8 cellular contexts compared by ENCODE assay signal in genomic region chr11:12888525-12889158, GRCh38.
DNase-seq lines count a peak whose midpoint lies in the region; ATAC-seq and TF ChIP-seq lines count a peak whose summit lies in the region.

No MANE protein-coding gene starts in this region.

- H3K4me1 ChIP-seq in CD4-positive, CD25-positive, alpha-beta regulatory T cell (ENCODE audit: control insufficient read depth, insufficient read depth, low read length, poor library complexity, severe bottlenecking) = no peaks in the 10 kb centered on the region
- H3K4me1 ChIP-seq in uterus = no peaks in the 10 kb centered on the region

- TF ChIP-seq POLR2A in NB4 (IDR thresholded peaks at IDR 0.05; ENCODE audit: extremely low read depth, insufficient read length) (no peak), uterus (IDR thresholded peaks at IDR 0.05) (no peak)

- H3K4me1 Mint-ChIP-seq in CD4-positive, CD25-positive, alpha-beta regulatory T cell = peaks cover 0 to 3% (median 0%) of the 10 kb centered on the region in 4 donors
- no peaks in the 10 kb centered on the region for H3K4me1 Mint-ChIP-seq in activated naive CD8-positive, alpha-beta T cell treated with anti-CD3 and anti-CD28 coated beads, Interleukin-2, amount 50 U/mL, for 24 hours

- no peak overlapping the region for H3K27ac Mint-ChIP-seq in CD4-positive, CD25-positive, alpha-beta regulatory T cell
- H3K27ac Mint-ChIP-seq in activated naive CD8-positive, alpha-beta T cell treated with anti-CD3 and anti-CD28 coated beads, Interleukin-2, amount 50 U/mL, for 24 hours = no peak overlapping the region

- no peak overlapping the region for H3K4me3 ChIP-seq in CD4-positive, CD25-positive, alpha-beta regulatory T cell (ENCODE audit: low read depth, low read length)
- no peak overlapping the region for H3K4me3 ChIP-seq in NB4 (ENCODE audit: low read depth, low read length)
- H3K4me3 ChIP-seq in uterus = no peak overlapping the region

- TF ChIP-seq CTCF in NB4 (IDR thresholded peaks at IDR 0.05; ENCODE audit: low read depth, low read length) = peak; percentile 61
- peak; percentile 69 to 83 (median 80) for TF ChIP-seq CTCF in uterus (IDR thresholded peaks at IDR 0.05)

- ATAC-seq in CD4-positive, CD25-positive, alpha-beta regulatory T cell (ENCODE audit: low read depth in 2 of 2) = peak in 1 of 2 donors; percentile 46
- peak; percentile 64 for ATAC-seq in GM21423 (IDR thresholded peaks at IDR 0.05; ENCODE audit: unreplicated experiment)
- peak; percentile 21 for ATAC-seq in activated naive CD8-positive, alpha-beta T cell treated with anti-CD3 and anti-CD28 coated beads, Interleukin-2, amount 50 U/mL, for 24 hours

- H3K27ac ChIP-seq in CD4-positive, CD25-positive, alpha-beta regulatory T cell (ENCODE audit: insufficient read depth, low read length, poor library complexity, severe bottlenecking) = no peak overlapping the region
- H3K27ac ChIP-seq in uterus = peak overlapping the region; percentile 57 to 67

- H3K4me3 Mint-ChIP-seq in CD4-positive, CD25-positive, alpha-beta regulatory T cell = no peak overlapping the region
- no peak overlapping the region for H3K4me3 Mint-ChIP-seq in activated naive CD8-positive, alpha-beta T cell treated with anti-CD3 and anti-CD28 coated beads, Interleukin-2, amount 50 U/mL, for 24 hours

- intact Hi-C loops in cardiac septum (cut with DNase I) = loop anchor here (5.0 kb wide), 1 partner anchor 211 kb away; no protein-coding TSS in a partner anchor
- intact Hi-C loops in uterus (cut with DNase I; ENCODE audit: low total_unique reads) = loop anchor here (10.0 kb wide), 1 partner anchor 214 kb away; the partner anchor contains the start of gene TEAD1

- H3K27me3 Mint-ChIP-seq in CD4-positive, CD25-positive, alpha-beta regulatory T cell = peaks cover 14% of the 10 kb centered on the region
- H3K27me3 Mint-ChIP-seq in activated naive CD8-positive, alpha-beta T cell treated with anti-CD3 and anti-CD28 coated beads, Interleukin-2, amount 50 U/mL, for 24 hours = peaks cover 6% of the 10 kb centered on the region

- no peaks in the 10 kb centered on the region for H3K36me3 ChIP-seq in CD4-positive, CD25-positive, alpha-beta regulatory T cell (ENCODE audit: control insufficient read depth, insufficient read depth, low read length)
- H3K36me3 ChIP-seq in uterus = no peaks in the 10 kb centered on the region

- H3K9me3 ChIP-seq in CD4-positive, CD25-positive, alpha-beta regulatory T cell (ENCODE audit: control insufficient read depth in 2 of 2, low read length in 2 of 2) = no peaks in the 10 kb centered on the region
- no peaks in the 10 kb centered on the region for H3K9me3 ChIP-seq in uterus

- no peaks in the 10 kb centered on the region for H3K27me3 ChIP-seq in CD4-positive, CD25-positive, alpha-beta regulatory T cell (ENCODE audit: control insufficient read depth, insufficient read depth, low read length)
- no peaks in the 10 kb centered on the region for H3K27me3 ChIP-seq in uterus

- no peaks in the 10 kb centered on the region for H3K36me3 Mint-ChIP-seq in CD4-positive, CD25-positive, alpha-beta regulatory T cell
- H3K36me3 Mint-ChIP-seq in activated naive CD8-positive, alpha-beta T cell treated with anti-CD3 and anti-CD28 coated beads, Interleukin-2, amount 50 U/mL, for 24 hours (ENCODE audit: low read depth) = no peaks in the 10 kb centered on the region

- DNase-seq in CD4-positive, CD25-positive, alpha-beta regulatory T cell = peak; percentile 35 to 66 (median 44)
- DNase-seq in NB4 (ENCODE audit: low read depth) = peak; percentile 74
- peak; percentile 62 for DNase-seq in SKM-1 treated with dmso at 0.1 percent for 144 hours (lab: John Stamatoyannopoulos, UW; ENCODE audit: unreplicated experiment)
- peak; percentile 70 for DNase-seq in activated naive CD8-positive, alpha-beta T cell treated with anti-CD3 and anti-CD28 coated beads, Interleukin-2, amount 50 U/mL, for 24 hours
- DNase-seq in cardiac septum (ENCODE audit: low spot score) = peak; percentile 85
- DNase-seq in putamen (ENCODE audit: low spot score) = peak; percentile 67
- DNase-seq in uterus = peak; percentile 85 to 93

- peaks cover 0 to 1% (median 0%) of the 10 kb centered on the region in 7 donors for H3K9me3 Mint-ChIP-seq in CD4-positive, CD25-positive, alpha-beta regulatory T cell
- H3K9me3 Mint-ChIP-seq in activated naive CD8-positive, alpha-beta T cell treated with anti-CD3 and anti-CD28 coated beads, Interleukin-2, amount 50 U/mL, for 24 hours = no peaks in the 10 kb centered on the region
